In the genomic region with DNA sequence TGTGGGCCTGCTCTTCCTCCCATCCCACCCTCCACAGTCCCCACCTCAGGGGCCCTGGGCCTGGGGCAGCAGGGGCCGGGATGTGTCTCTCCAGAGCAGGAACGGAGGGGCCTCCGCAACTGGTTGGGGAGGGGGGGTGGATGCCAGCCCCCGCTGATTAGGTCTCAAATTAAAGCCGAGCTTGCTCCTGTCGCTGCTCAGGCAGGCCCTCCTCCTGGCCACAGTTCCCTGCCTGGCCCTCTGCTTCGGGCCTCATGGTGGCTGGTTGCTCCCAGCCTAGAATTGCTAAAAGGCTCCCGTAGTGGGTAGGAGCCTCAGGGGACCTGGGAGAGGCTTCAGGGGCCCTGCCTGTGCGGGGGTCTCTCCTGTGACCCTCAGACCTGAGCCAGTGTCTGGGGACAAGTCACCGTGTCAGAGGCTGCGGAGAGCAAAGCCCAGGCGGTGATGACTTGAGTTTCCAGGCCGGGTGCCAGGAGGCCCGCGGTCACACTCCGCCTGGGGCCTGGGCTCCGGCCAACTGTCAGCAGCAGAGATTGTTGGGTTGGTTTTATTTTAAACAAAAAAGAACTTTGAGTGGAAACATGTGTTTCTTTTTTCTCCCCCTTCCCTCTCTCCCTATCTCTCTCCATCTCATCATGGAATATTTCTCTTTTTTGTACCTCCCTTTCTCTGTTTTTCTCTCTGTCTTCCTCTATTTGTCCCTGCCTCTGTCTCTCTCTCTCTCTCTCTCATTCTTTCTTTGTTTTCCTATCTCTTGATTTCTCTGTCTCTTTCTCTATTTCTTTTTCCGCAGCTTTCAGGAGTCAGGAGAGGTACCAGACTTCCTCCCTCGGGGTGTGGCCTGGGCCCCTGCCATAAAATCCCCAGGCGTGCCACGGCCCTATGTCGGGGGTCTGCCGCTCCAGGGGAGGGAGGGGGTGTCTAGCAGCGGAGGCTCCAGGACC, we compare ENCODE assay signal across 1 cellular context.
TF ChIP-seq lines count a peak whose summit lies in the region.

No MANE protein-coding gene starts in this region.

TF ChIP-seq in A549, 52 proteins besides CTCF, POLR2A, EP300 and RAD21 (continued from another document):
- TF ChIP-seq, protein P1, sequence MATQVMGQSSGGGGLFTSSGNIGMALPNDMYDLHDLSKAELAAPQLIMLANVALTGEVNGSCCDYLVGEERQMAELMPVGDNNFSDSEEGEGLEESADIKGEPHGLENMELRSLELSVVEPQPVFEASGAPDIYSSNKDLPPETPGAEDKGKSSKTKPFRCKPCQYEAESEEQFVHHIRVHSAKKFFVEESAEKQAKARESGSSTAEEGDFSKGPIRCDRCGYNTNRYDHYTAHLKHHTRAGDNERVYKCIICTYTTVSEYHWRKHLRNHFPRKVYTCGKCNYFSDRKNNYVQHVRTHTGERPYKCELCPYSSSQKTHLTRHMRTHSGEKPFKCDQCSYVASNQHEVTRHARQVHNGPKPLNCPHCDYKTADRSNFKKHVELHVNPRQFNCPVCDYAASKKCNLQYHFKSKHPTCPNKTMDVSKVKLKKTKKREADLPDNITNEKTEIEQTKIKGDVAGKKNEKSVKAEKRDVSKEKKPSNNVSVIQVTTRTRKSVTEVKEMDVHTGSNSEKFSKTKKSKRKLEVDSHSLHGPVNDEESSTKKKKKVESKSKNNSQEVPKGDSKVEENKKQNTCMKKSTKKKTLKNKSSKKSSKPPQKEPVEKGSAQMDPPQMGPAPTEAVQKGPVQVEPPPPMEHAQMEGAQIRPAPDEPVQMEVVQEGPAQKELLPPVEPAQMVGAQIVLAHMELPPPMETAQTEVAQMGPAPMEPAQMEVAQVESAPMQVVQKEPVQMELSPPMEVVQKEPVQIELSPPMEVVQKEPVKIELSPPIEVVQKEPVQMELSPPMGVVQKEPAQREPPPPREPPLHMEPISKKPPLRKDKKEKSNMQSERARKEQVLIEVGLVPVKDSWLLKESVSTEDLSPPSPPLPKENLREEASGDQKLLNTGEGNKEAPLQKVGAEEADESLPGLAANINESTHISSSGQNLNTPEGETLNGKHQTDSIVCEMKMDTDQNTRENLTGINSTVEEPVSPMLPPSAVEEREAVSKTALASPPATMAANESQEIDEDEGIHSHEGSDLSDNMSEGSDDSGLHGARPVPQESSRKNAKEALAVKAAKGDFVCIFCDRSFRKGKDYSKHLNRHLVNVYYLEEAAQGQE (IDR thresholded peaks at IDR 0.05): no peak
- TF ChIP-seq, protein P2, sequence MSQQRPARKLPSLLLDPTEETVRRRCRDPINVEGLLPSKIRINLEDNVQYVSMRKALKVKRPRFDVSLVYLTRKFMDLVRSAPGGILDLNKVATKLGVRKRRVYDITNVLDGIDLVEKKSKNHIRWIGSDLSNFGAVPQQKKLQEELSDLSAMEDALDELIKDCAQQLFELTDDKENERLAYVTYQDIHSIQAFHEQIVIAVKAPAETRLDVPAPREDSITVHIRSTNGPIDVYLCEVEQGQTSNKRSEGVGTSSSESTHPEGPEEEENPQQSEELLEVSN (IDR thresholded peaks at IDR 0.05; ENCODE audit: borderline replicate concordance, low read depth): no peak; the same call in 1 of the 2 replicates
- TF ChIP-seq KDM1A (IDR thresholded peaks at IDR 0.05; ENCODE audit: low read depth) (no peak), CHD2 (IDR thresholded peaks at IDR 0.05; ENCODE audit: low read length, partially characterized antibody) (no peak), ZNF302 (CRISPR knock-in tag; IDR thresholded peaks at IDR 0.05) (no peak), JUN (IDR thresholded peaks at IDR 0.05) (peak in 1 of 2 experiments; percentile 49; a peak in 2 of 5 replicates), HOXB5 (CRISPR knock-in tag; IDR thresholded peaks at IDR 0.05) (no peak), BHLHE40 (IDR thresholded peaks at IDR 0.05; ENCODE audit: low read depth, low read length) (no peak), RARB (CRISPR knock-in tag; IDR thresholded peaks at IDR 0.05) (no peak), ZC3H11A (IDR thresholded peaks at IDR 0.05) (no peak), CBX2 (IDR thresholded peaks at IDR 0.05; ENCODE audit: borderline replicate concordance, low read depth) (no peak), MYC (IDR thresholded peaks at IDR 0.05; ENCODE audit: borderline replicate concordance, low read length) (no peak), JUNB (IDR thresholded peaks at IDR 0.05) (no peak), FOXS1 (CRISPR knock-in tag; IDR thresholded peaks at IDR 0.05) (no peak)
- TF ChIP-seq, protein P3, sequence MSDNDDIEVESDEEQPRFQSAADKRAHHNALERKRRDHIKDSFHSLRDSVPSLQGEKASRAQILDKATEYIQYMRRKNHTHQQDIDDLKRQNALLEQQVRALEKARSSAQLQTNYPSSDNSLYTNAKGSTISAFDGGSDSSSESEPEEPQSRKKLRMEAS (IDR thresholded peaks at IDR 0.05): peak; percentile 65; the same call in 1 of the 2 replicates
